In genomic region chr1:175434268-175434860, GRCh38 we compare ENCODE assay signal across 13 cellular contexts.
DNase-seq lines count a peak whose midpoint lies in the region; FAIRE-seq and TF ChIP-seq lines count a peak whose summit lies in the region.
"Had no signal": no experiment of that assay in that cellular context is flagged by ENCODE, and none has a peak within 500 bp of the region (broad histone marks: within the 10 kb centered on the region; RNA-seq: fewer than 3 reads in every experiment).

No MANE protein-coding gene starts in this region.

- no peak for FAIRE-seq in GM12892 (lab: Jason Lieb, UNC)

- WGBS in prostate gland: 61% methylated on average over 12 of the region's 12 CpGs

- H3K4me3 ChIP-seq in PC-9: no peak overlapping the region
- H3K4me3 ChIP-seq in prostate gland: no peak overlapping the region
- no peak overlapping the region for H3K4me3 ChIP-seq in uterus
- H3K4me3 ChIP-seq: esophagus squamous epithelium, left lung, SJCRH30 had no signal

- H3K27me3 ChIP-seq in PC-9 (ENCODE audit: insufficient read depth, low read depth) (peaks cover 13% of the 10 kb centered on the region; the same call in 1 of the 2 replicates), prostate gland (replicated peaks; ENCODE audit: insufficient read depth) (peaks cover 1% of the 10 kb centered on the region), uterus (no peaks in the 10 kb centered on the region)
- H3K27me3 ChIP-seq: SJCRH30 had no signal

- H3K36me3 ChIP-seq in PC-9 (ENCODE audit: low read depth): no peaks in the 10 kb centered on the region
- H3K36me3 ChIP-seq in prostate gland: no peaks in the 10 kb centered on the region
- H3K36me3 ChIP-seq in uterus: no peaks in the 10 kb centered on the region
- H3K36me3 ChIP-seq: esophagus squamous epithelium, left lung, SJCRH30 had no signal

- peak; percentile 9 for DNase-seq in DMS53 (lab: John Stamatoyannopoulos, UW)
- no peak for DNase-seq in DMS53 treated with DMSO at 0.1 percent for 48 hours (lab: John Stamatoyannopoulos, UW; ENCODE audit: unreplicated experiment)
- DNase-seq in GM12892 (ENCODE audit: insufficient read length): peak; percentile 19
- DNase-seq in PC-9: no peak
- peak; percentile 77 for DNase-seq in iPS-NIHi7 (ENCODE audit: extremely low spot score)
- no peak for DNase-seq in prostate gland (ENCODE audit: low spot score)
- no peak for DNase-seq in uterus
- no peak for DNase-seq in DMS 273 (lab: John Stamatoyannopoulos, UW; ENCODE audit: unreplicated experiment)
- DNase-seq: 8988T, esophagus squamous epithelium, GF-D8, left lung had no signal

- no peak overlapping the region for H2AFZ ChIP-seq in PC-9

- H3K9me2 ChIP-seq in PC-9 (ENCODE audit: insufficient read depth): no peaks in the 10 kb centered on the region

- H3K4me2 ChIP-seq in PC-9: no peak overlapping the region

- H4K20me1 ChIP-seq in PC-9 (ENCODE audit: insufficient read depth): no peaks in the 10 kb centered on the region

- TF ChIP-seq POLR2A in GM12892 (IDR thresholded peaks at IDR 0.05; ENCODE audit: low read depth, low read length) (no peak), prostate gland (IDR thresholded peaks at IDR 0.05) (no peak), uterus (IDR thresholded peaks at IDR 0.05) (no peak)

- TF ChIP-seq CTCF in PC-9 (conservative IDR thresholded peaks at IDR 0.05): peak; percentile 57
- no peak for TF ChIP-seq CTCF in prostate gland (IDR thresholded peaks at IDR 0.05)
- TF ChIP-seq CTCF in uterus (IDR thresholded peaks at IDR 0.05): no peak

- no TSS peak for BruUV-seq in PC-9 (replicated peaks; lab: Mats Ljungman, UMichigan)

- no peak overlapping the region for H3K27ac ChIP-seq in PC-9
- no peak overlapping the region for H3K27ac ChIP-seq in prostate gland
- no peak overlapping the region for H3K27ac ChIP-seq in uterus
- H3K27ac ChIP-seq: esophagus squamous epithelium, left lung, SJCRH30 had no signal

- CTCF ChIA-PET in PC-9 (lab: Charles Lee): no interaction called here

- H3K79me2 ChIP-seq in PC-9 (ENCODE audit: low read depth): no peaks in the 10 kb centered on the region

- POLR2A ChIA-PET in PC-9 (lab: Charles Lee; ENCODE audit: unreplicated experiment): no interaction called here

- intact Hi-C loops in PC-9 (cut with micrococcal nuclease; ENCODE audit: unreplicated experiment) (loop anchor here (5.0 kb wide), 1 partner anchor 277 kb away; no protein-coding TSS in a partner anchor), prostate gland (cut with DNase I) (no loop called here), uterus (cut with DNase I; ENCODE audit: low total_unique reads) (no loop called here)

- H3F3A ChIP-seq in PC-9 (ENCODE audit: insufficient read depth, low read depth): no peaks in the 10 kb centered on the region

- no peaks in the 10 kb centered on the region for H3K9me3 ChIP-seq in PC-9 (ENCODE audit: insufficient read depth, low read depth)
- no peaks in the 10 kb centered on the region for H3K9me3 ChIP-seq in prostate gland
- no peaks in the 10 kb centered on the region for H3K9me3 ChIP-seq in uterus
- H3K9me3 ChIP-seq: esophagus squamous epithelium, left lung, SJCRH30 had no signal

- H3K4me1 ChIP-seq in PC-9 (replicated peaks; ENCODE audit: insufficient read depth) (no peaks in the 10 kb centered on the region), prostate gland (replicated peaks) (no peaks in the 10 kb centered on the region), uterus (no peaks in the 10 kb centered on the region)
- H3K4me1 ChIP-seq: esophagus squamous epithelium, left lung, SJCRH30 had no signal

Comparison
In these comparisons a context has a peak if more than half of its experiments do, and no peak if none do; other contexts are left out.
1. DNase-seq: peak in DMS53 (single experiment), GM12892 (single experiment) and iPS-NIHi7 (single experiment); none in DMS53 treated with DMSO at 0.1 percent for 48 hours (single experiment), PC-9 (0 of 2), prostate gland (single experiment), uterus (0 of 2) and DMS 273 (single experiment).